ENCODE assay signal across 16 cellular contexts in genomic region chr5:101904736-101905135, GRCh38.
A peak's percentile ranks its signal among the peaks of the same experiment; 100 is the strongest.
DNase-seq lines count a peak whose midpoint lies in the region; TF ChIP-seq lines count a peak whose summit lies in the region.
"Had no signal": no experiment of that assay in that cellular context is flagged by ENCODE, and none has a peak within 500 bp of the region (broad histone marks: within the 10 kb centered on the region; RNA-seq: fewer than 3 reads in every experiment).

No MANE protein-coding gene starts in this region.

- peaks cover 3% of the 10 kb centered on the region; the same call in 1 of the 2 replicates for H3K27me3 ChIP-seq in MG63
- H3K27me3 ChIP-seq: BLaER1 had no signal

- in situ Hi-C loops in astrocyte of the cerebellum (cut with HindIII; ENCODE audit: low sequenced_read_pairs), result no loop called here

- H3K4me3 ChIP-seq in astrocyte of the cerebellum (ENCODE audit: low read depth, low read length) (no peak overlapping the region), MG63 (no peak overlapping the region)
- H3K4me3 ChIP-seq: BLaER1, HAP-1 had no signal

- H3K36me3 ChIP-seq in MG63, result no peaks in the 10 kb centered on the region
- H3K36me3 ChIP-seq: BLaER1, HAP-1 had no signal

- H3K9me3 ChIP-seq in MG63, result no peaks in the 10 kb centered on the region
- H3K9me3 ChIP-seq: BLaER1, HAP-1 had no signal

- H3K27ac Mint-ChIP-seq in neural crest cell (ENCODE audit: unreplicated experiment), result peak overlapping the region; percentile 54
- H3K27ac Mint-ChIP-seq: CD4-positive, alpha-beta memory T cell had no signal

- TF ChIP-seq CTCF in astrocyte of the cerebellum (IDR thresholded peaks at IDR 0.05; ENCODE audit: low read depth, low read length, missing control alignments) (no peak), neural crest cell (conservative IDR thresholded peaks at IDR 0.05) (no peak)

- H3K4me1 Mint-ChIP-seq in neural crest cell, result peaks cover 17% of the 10 kb centered on the region
- H3K4me1 Mint-ChIP-seq: CD4-positive, alpha-beta memory T cell had no signal

- no peaks in the 10 kb centered on the region for H3K36me3 Mint-ChIP-seq in neural crest cell (ENCODE audit: low read depth)
- H3K36me3 Mint-ChIP-seq: CD4-positive, alpha-beta memory T cell had no signal

- DNase-seq in GM04503 (ENCODE audit: low read depth) (peak; percentile 32), astrocyte of the cerebellum (ENCODE audit: low read depth) (peak; percentile 47), fibroblast of peridontal ligament (ENCODE audit: extremely low read depth) (peak; percentile 16), neural crest cell (ENCODE audit: low read depth, low spot score) (no peak), GM19238 (ENCODE audit: insufficient read length, low spot score) (no peak), MG63 (no peak), NCI-H146 treated with DMSO at 0.1 percent for 48 hours (lab: John Stamatoyannopoulos, UW; ENCODE audit: unreplicated experiment) (no peak), germinal center (ENCODE audit: low spot score) (no peak)
- DNase-seq: CD4-positive, alpha-beta memory T cell; EL; NCI-H1048; NCI-H1436; NCI-H2081 treated with DMSO at 0.1 percent for 48 hours; NCI-H446 treated with DMSO at 0.1 percent for 48 hours had no signal

- H3K9me3 Mint-ChIP-seq in neural crest cell, result no peaks in the 10 kb centered on the region

- no peaks in the 10 kb centered on the region for H3K27me3 Mint-ChIP-seq in neural crest cell (ENCODE audit: low read depth)
- H3K27me3 Mint-ChIP-seq: CD4-positive, alpha-beta memory T cell had no signal

- no peak overlapping the region for H3K4me3 Mint-ChIP-seq in neural crest cell
- H3K4me3 Mint-ChIP-seq: CD4-positive, alpha-beta memory T cell had no signal

Comparison
In these comparisons a context has a peak if more than half of its experiments do, and no peak if none do; other contexts are left out.
1. DNase-seq: peak in GM04503 (single experiment), astrocyte of the cerebellum (single experiment) and fibroblast of peridontal ligament (single experiment); none in neural crest cell (single experiment), GM19238 (single experiment), MG63 (single experiment), NCI-H146 treated with DMSO at 0.1 percent for 48 hours (single experiment) and germinal center (single experiment).